28 cellular contexts compared by ENCODE assay signal in genomic region chr14:83294941-83295340, GRCh38.
DNase-seq lines count a peak whose midpoint lies in the region; ATAC-seq, FAIRE-seq and TF ChIP-seq lines count a peak whose summit lies in the region.
"Had no signal": no experiment of that assay in that cellular context is flagged by ENCODE, and none has a peak within 500 bp of the region (broad histone marks: within the 10 kb centered on the region; RNA-seq: fewer than 3 reads in every experiment).

No MANE protein-coding gene starts in this region.

- no peaks in the 10 kb centered on the region for H3K79me2 ChIP-seq in fibroblast of lung (ENCODE audit: control insufficient read depth, insufficient read depth, low read length)

- H3K9me3 ChIP-seq in SK-N-MC (ENCODE audit: low read depth, low read length): no peaks in the 10 kb centered on the region
- no peaks in the 10 kb centered on the region for H3K9me3 ChIP-seq in fibroblast of lung (ENCODE audit: control insufficient read depth, insufficient read depth, low read depth, low read length)
- H3K9me3 ChIP-seq in skeletal muscle satellite cell (replicated peaks; ENCODE audit: low read length): no peaks in the 10 kb centered on the region
- H3K9me3 ChIP-seq: Caco-2, mucosa of descending colon, Peyer's patch, prostate gland, thyroid gland had no signal

- peak overlapping the region; percentile 87 for H3K27ac ChIP-seq in SK-N-MC
- H3K27ac ChIP-seq in fibroblast of lung (ENCODE audit: insufficient read depth, low read length): no peak overlapping the region
- H3K27ac ChIP-seq: Peyer's patch, prostate gland, skin epidermis, thyroid gland had no signal

- H3K4me1 ChIP-seq in fibroblast of lung (ENCODE audit: control insufficient read depth, extremely low read depth, insufficient read depth, low read length): no peaks in the 10 kb centered on the region
- peaks cover 10% of the 10 kb centered on the region for H3K4me1 ChIP-seq in skeletal muscle satellite cell (ENCODE audit: control insufficient read depth, insufficient read depth, low read length)
- H3K4me1 ChIP-seq: Caco-2, Peyer's patch, prostate gland, thyroid gland had no signal

- no peak overlapping the region for H2AFZ ChIP-seq in fibroblast of lung (ENCODE audit: low read length)

- no peak for ATAC-seq in GM18498 (IDR thresholded peaks at IDR 0.05; ENCODE audit: unreplicated experiment)
- ATAC-seq: left ventricle myocardium superior, mucosa of descending colon had no signal

- H3K36me3 ChIP-seq in SK-N-MC (ENCODE audit: insufficient read depth, low read length) (no peaks in the 10 kb centered on the region), fibroblast of lung (ENCODE audit: control insufficient read depth, insufficient read depth, low read length) (no peaks in the 10 kb centered on the region), skeletal muscle satellite cell (ENCODE audit: insufficient read depth, low read length) (no peaks in the 10 kb centered on the region)
- H3K36me3 ChIP-seq: Peyer's patch, prostate gland, thyroid gland had no signal

- H3K4me3 ChIP-seq in SK-N-MC: peak overlapping the region; percentile 17; the same call in 1 of the 2 replicates
- no peak overlapping the region for H3K4me3 ChIP-seq in fibroblast of lung (replicated peaks in 1 of 4; ENCODE audit: control extremely low read depth in 1 of 4, insufficient read depth in 1 of 4, low read depth in 3 of 4, low read length in 4 of 4)
- no peak overlapping the region for H3K4me3 ChIP-seq in skeletal muscle satellite cell (ENCODE audit: low read length)
- H3K4me3 ChIP-seq: mucosa of descending colon, Peyer's patch, prostate gland, skin epidermis, thyroid gland had no signal

- H3K4me2 ChIP-seq in fibroblast of lung (ENCODE audit: extremely low read depth, insufficient read depth, low read length) (no peak overlapping the region), skeletal muscle satellite cell (ENCODE audit: low read length) (peak overlapping the region; percentile 44)

- TF ChIP-seq CTCF in fibroblast of lung (conservative IDR thresholded peaks at IDR 0.05 in 1 of 2, IDR thresholded peaks at IDR 0.05 in 1 of 2; ENCODE audit: low read depth in 1 of 2, low read length in 2 of 2): no peak

- FAIRE-seq in RCC 7860 (lab: Jason Lieb, UNC): no peak
- FAIRE-seq: colon had no signal

- H3K9ac ChIP-seq in SK-N-MC (ENCODE audit: insufficient read length) (peak overlapping the region; percentile 53), fibroblast of lung (ENCODE audit: insufficient read depth, low read length) (no peak overlapping the region), skeletal muscle satellite cell (ENCODE audit: low read depth, low read length) (no peak overlapping the region)

- DNase-seq in GM04503 (ENCODE audit: low read depth) (peak; percentile 57), SK-N-MC (ENCODE audit: low read depth, low spot score) (no peak), fibroblast of lung (ENCODE audit: low read depth in 2 of 2) (peak; percentile 9 to 32), RCC 7860 (ENCODE audit: low spot score) (no peak), SIG-M5 treated with dmso at 0.1 percent for 504 hours (lab: John Stamatoyannopoulos, UW; ENCODE audit: unreplicated experiment) (no peak)
- DNase-seq: activated CD4-positive, CD25-positive, alpha-beta regulatory T cell; activated naive CD4-positive, alpha-beta T cell; activated T-cell treated with anti-CD3 and anti-CD28 coated beads, Interleukin-2, amount 50 U/mL, for 24 hours; amygdala; Caco-2; endodermal cell; head of caudate nucleus; KBM-7; left ventricle myocardium superior; mucosa of descending colon; NCI-H187; NCI-H2227 treated with DMSO at 0.1 percent for 48 hours; NK-92 treated with Interleukin-12 subunit alpha and Interleukin-12 subunit beta, amount 100 ng/mL, for 24 hours; Peyer's patch; stimulated activated CD4-positive, alpha-beta T cell treated with anti-CD3 and anti-CD28 coated beads, Interleukin-2, amount 100 ng/mL, for 48 hours; stimulated activated naive CD4-positive, alpha-beta T cell treated with Interleukin-2 at 50 U/mL for 16 hours; T1000; thyroid gland had no signal

- H3K27me3 ChIP-seq in fibroblast of lung (ENCODE audit: control insufficient read depth, insufficient read depth, low read length) (no peaks in the 10 kb centered on the region), skeletal muscle satellite cell (ENCODE audit: control insufficient read depth, insufficient read depth, low read length) (no peaks in the 10 kb centered on the region)
- H3K27me3 ChIP-seq: Peyer's patch, thyroid gland had no signal

- no peaks in the 10 kb centered on the region for H4K20me1 ChIP-seq in fibroblast of lung (ENCODE audit: control insufficient read depth, extremely low read depth, insufficient read depth, low read length)

Comparison
In these comparisons a context has a peak if more than half of its experiments do, and no peak if none do; other contexts are left out.
1. DNase-seq: peak in GM04503 (single experiment) and fibroblast of lung (2 of 2); none in SK-N-MC (single experiment), RCC 7860 (single experiment) and SIG-M5 treated with dmso at 0.1 percent for 504 hours (single experiment).